In genomic region chr10:15320118-15320517, GRCh38 we compare ENCODE assay signal across 19 cellular contexts.
"Had no signal": no experiment of that assay in that cellular context is flagged by ENCODE, and none has a peak within 500 bp of the region (broad histone marks: within the 10 kb centered on the region; RNA-seq: fewer than 3 reads in every experiment).

No MANE protein-coding gene starts in this region.

- H3K27ac Mint-ChIP-seq: IgD-negative memory B cell had no signal

- H3K4me3 Mint-ChIP-seq: IgD-negative memory B cell had no signal

- H3K9me3 ChIP-seq: MG63 had no signal

- H3K4me1 Mint-ChIP-seq: IgD-negative memory B cell had no signal

- H3K36me3 Mint-ChIP-seq: IgD-negative memory B cell had no signal

- H3K27me3 ChIP-seq: MG63 had no signal

- DNase-seq: KBM-7, MG63, NCI-H1092, NCI-H1105 treated with DMSO at 0.1 percent for 48 hours, NCI-H1417 treated with DMSO at 0.1 percent for 48 hours, NCI-H146, NCI-H1694 treated with DMSO at 0.1 percent for 48 hours, NCI-H1930, NCI-H2081, NCI-H2107, NCI-H226, NCI-H510A, NCI-H524 treated with DMSO at 0.1 percent for 48 hours, NCI-H69, NCI-H774, Right ventricle myocardium superior, RPMI8226, SIG-M5 had no signal

- H3K36me3 ChIP-seq: MG63 had no signal

- H3K4me3 ChIP-seq: MG63 had no signal
